In genomic region chr3:39327746-39328349, GRCh38 we compare ENCODE assay signal across 12 cellular contexts.
A peak's percentile ranks its signal among the peaks of the same experiment; 100 is the strongest.
DNase-seq lines count a peak whose midpoint lies in the region; ATAC-seq lines count a peak whose summit lies in the region.
"Had no signal": no experiment of that assay in that cellular context is flagged by ENCODE, and none has a peak within 500 bp of the region (broad histone marks: within the 10 kb centered on the region; RNA-seq: fewer than 3 reads in every experiment).

No MANE protein-coding gene starts in this region.

- H3K36me3 Mint-ChIP-seq in stimulated activated naive B cell treated with anti-CD40 and anti-IgM and Interleukin-4, amounts not matched to agents 10 μg/mL and 1 μg/mL and 100 μg/mL, for 72 hours: no peaks in the 10 kb centered on the region

- ATAC-seq in HG02588 (IDR thresholded peaks at IDR 0.05; ENCODE audit: unreplicated experiment): peak; percentile 70
- peak; percentile 89 to 94 for ATAC-seq in stimulated activated naive B cell treated with anti-CD40 and anti-IgM and Interleukin-4, amounts not matched to agents 10 μg/mL and 1 μg/mL and 100 μg/mL, for 72 hours (replicated peaks)
- ATAC-seq: K562 had no signal

- peaks cover 7% of the 10 kb centered on the region for H3K36me3 ChIP-seq in KOPT-K1 (ENCODE audit: insufficient read depth, low read length)
- H3K36me3 ChIP-seq: WERI-Rb-1 had no signal

- DNase-seq in stimulated activated CD4-positive, alpha-beta T cell treated with anti-CD3 and anti-CD28 coated beads, Interleukin-15, amount 100 ng/mL, for 24 hours: peak; percentile 41
- DNase-seq in stimulated activated CD4-positive, alpha-beta T cell treated with anti-CD3 and anti-CD28 coated beads, Interleukin-2, amount 100 ng/mL, for 48 hours: no peak
- DNase-seq in stimulated activated naive B cell treated with anti-CD40 and anti-IgM and Interleukin-4, amounts not matched to agents 10 μg/mL and 1 μg/mL and 100 μg/mL, for 72 hours: peak; percentile 39
- DNase-seq in NCI-H1105 treated with DMSO at 0.1 percent for 48 hours (lab: John Stamatoyannopoulos, UW) (no peak), head of caudate nucleus (no peak), foreskin melanocyte (no peak)
- DNase-seq: cerebellar nuclear complex, NCI-H524 treated with DMSO at 0.1 percent for 48 hours had no signal

- no peak overlapping the region for H3K4me3 Mint-ChIP-seq in stimulated activated naive B cell treated with anti-CD40 and anti-IgM and Interleukin-4, amounts not matched to agents 10 μg/mL and 1 μg/mL and 100 μg/mL, for 72 hours

- intact Hi-C loops in head of caudate nucleus (cut with DNase I): no loop called here

- no peaks in the 10 kb centered on the region for H3K9me3 Mint-ChIP-seq in stimulated activated naive B cell treated with anti-CD40 and anti-IgM and Interleukin-4, amounts not matched to agents 10 μg/mL and 1 μg/mL and 100 μg/mL, for 72 hours

- peak overlapping the region; percentile 27 for H3K27ac Mint-ChIP-seq in stimulated activated naive B cell treated with anti-CD40 and anti-IgM and Interleukin-4, amounts not matched to agents 10 μg/mL and 1 μg/mL and 100 μg/mL, for 72 hours

- H3K27ac ChIP-seq in KOPT-K1 (ENCODE audit: low read depth, low read length, poor library complexity, severe bottlenecking): peak overlapping the region; percentile 60
- H3K27ac ChIP-seq: WERI-Rb-1 had no signal

- no peaks in the 10 kb centered on the region for H3K9me3 ChIP-seq in KOPT-K1 (ENCODE audit: insufficient read depth, low read length, poor library complexity, severe bottlenecking)

- H3K27me3 Mint-ChIP-seq in stimulated activated naive B cell treated with anti-CD40 and anti-IgM and Interleukin-4, amounts not matched to agents 10 μg/mL and 1 μg/mL and 100 μg/mL, for 72 hours: no peaks in the 10 kb centered on the region

- peaks cover 6 to 16% of the 10 kb centered on the region in 2 donors for H3K4me1 Mint-ChIP-seq in stimulated activated naive B cell treated with anti-CD40 and anti-IgM and Interleukin-4, amounts not matched to agents 10 μg/mL and 1 μg/mL and 100 μg/mL, for 72 hours

Comparison
In these comparisons a context has a peak if more than half of its experiments do, and no peak if none do; other contexts are left out.
1. DNase-seq: peak in stimulated activated CD4-positive, alpha-beta T cell treated with anti-CD3 and anti-CD28 coated beads, Interleukin-15, amount 100 ng/mL, for 24 hours (single experiment) and stimulated activated naive B cell treated with anti-CD40 and anti-IgM and Interleukin-4, amounts not matched to agents 10 μg/mL and 1 μg/mL and 100 μg/mL, for 72 hours (single experiment); none in stimulated activated CD4-positive, alpha-beta T cell treated with anti-CD3 and anti-CD28 coated beads, Interleukin-2, amount 100 ng/mL, for 48 hours (0 of 2), NCI-H1105 treated with DMSO at 0.1 percent for 48 hours (single experiment), head of caudate nucleus (0 of 42) and foreskin melanocyte (single experiment).